Comparison of ENCODE assay signal across 8 cellular contexts in genomic region chr2:69894737-69895136, GRCh38. TPM values are rescaled to one million over a fixed set of nuclear protein-coding genes. Genes with fewer than 3 reads are reported as not detected.
DNase-seq lines count a peak whose midpoint lies in the region; ATAC-seq and TF ChIP-seq lines count a peak whose summit lies in the region.
"Not testable (repeated sequence)": the region's sequence is repeated elsewhere in the genome, so short reads cannot be mapped to it uniquely, and the experiment has no call there.

No MANE protein-coding gene starts in this region.

- not testable (repeated sequence) for ATAC-seq in GM23338, right cardiac atrium

- TF ChIP-seq CTCF in 22Rv1 (IDR thresholded peaks at IDR 0.05); GM23338 (conservative IDR thresholded peaks at IDR 0.05; ENCODE audit: low read depth in 2 of 2); RWPE1 (conservative IDR thresholded peaks at IDR 0.05; ENCODE audit: low read depth): not testable (repeated sequence)

- H2AFZ ChIP-seq in GM23338 = not testable (repeated sequence)

- H3K9me2 ChIP-seq in GM23338 (ENCODE audit: insufficient read depth) = not testable (repeated sequence)

- CTCF ChIA-PET in RWPE1 (lab: Yijun Ruan, JAX) = interaction anchor here (0.7 to 1.7 kb wide), 2 partner anchors 170 to 172 kb away, joined by 3 to 5 read pairs; no protein-coding TSS in a partner anchor
- CTCF ChIA-PET in activated naive CD4-positive, alpha-beta T cell treated with anti-CD3 and anti-CD28 coated beads for 36 hours (lab: Charles Lee) = interaction anchor here (0.6 to 3.0 kb wide), 3 partner anchors 18 to 170 kb away, joined by 3 to 14 read pairs (median 4); no protein-coding TSS in a partner anchor

- H3K9me3 Mint-ChIP-seq in GM23338; activated naive CD4-positive, alpha-beta T cell treated with anti-CD3 and anti-CD28 coated beads for 36 hours: not testable (repeated sequence)

- POLR2A ChIA-PET in RWPE1 (lab: Yijun Ruan, JAX; ENCODE audit: low non-redundant PET) = interaction anchor here (0.6 kb wide), 1 partner anchor 19 kb away, joined by 3 read pairs; no protein-coding TSS in a partner anchor

- not testable (repeated sequence) for DNase-seq in GM23338 (ENCODE audit: low spot score); activated naive CD4-positive, alpha-beta T cell treated with anti-CD3 and anti-CD28 coated beads for 36 hours; right cardiac atrium
- DNase-seq in RWPE1 (ENCODE audit: low spot score) = peak; percentile 13

- H3K27ac ChIP-seq in 22Rv1 = peak overlapping the region; percentile 60; the same call in 1 of the 2 replicates
- H3K27ac ChIP-seq in GM23338 (ENCODE audit: low read depth) = peak overlapping the region; percentile 89; the same call in 1 of the 2 replicates
- H3K27ac ChIP-seq in RWPE1 = peak overlapping the region; percentile 88
- not testable (repeated sequence) for H3K27ac ChIP-seq in duodenal mucosa (ENCODE audit: low read depth, low read length); right cardiac atrium (ENCODE audit: low read length); muscle layer of duodenum (ENCODE audit: low read length)
- H3K27ac ChIP-seq in skin epidermis = peak overlapping the region in 18 of 21 experiments; percentile 70 to 97 (median 90)

- H3K36me3 Mint-ChIP-seq in GM23338 (ENCODE audit: low read depth) = peaks cover 37% of the 10 kb centered on the region
- H3K36me3 Mint-ChIP-seq in activated naive CD4-positive, alpha-beta T cell treated with anti-CD3 and anti-CD28 coated beads for 36 hours (ENCODE audit: low read depth) = peaks cover 19% of the 10 kb centered on the region

- H3K4me1 ChIP-seq in GM23338 (ENCODE audit: insufficient read depth); right cardiac atrium (ENCODE audit: control insufficient read depth, insufficient read depth, low read length): not testable (repeated sequence)
- H3K4me1 ChIP-seq in duodenal mucosa (ENCODE audit: control insufficient read depth in 1 of 2, insufficient read depth in 2 of 2, low read length in 2 of 2) (peaks cover 8 to 10% of the 10 kb centered on the region in 2 donors), muscle layer of duodenum (ENCODE audit: control insufficient read depth in 1 of 2, insufficient read depth in 2 of 2, low read length in 2 of 2) (peaks cover 0 to 13% of the 10 kb centered on the region in 2 donors)

- H4K20me1 ChIP-seq in GM23338 (replicated peaks; ENCODE audit: insufficient read depth) = not testable (repeated sequence)

- H3K4me3 Mint-ChIP-seq in GM23338 = peak overlapping the region; percentile 98
- H3K4me3 Mint-ChIP-seq in activated naive CD4-positive, alpha-beta T cell treated with anti-CD3 and anti-CD28 coated beads for 36 hours = peak overlapping the region; percentile 98

- H3K36me3 ChIP-seq in GM23338 (ENCODE audit: insufficient read depth) (peaks cover 15% of the 10 kb centered on the region; the same call in 1 of the 2 replicates), duodenal mucosa (ENCODE audit: control insufficient read depth in 1 of 2, insufficient read depth in 2 of 2, low read length in 2 of 2) (peaks cover 20 to 31% of the 10 kb centered on the region in 2 donors), muscle layer of duodenum (ENCODE audit: control insufficient read depth in 1 of 2, insufficient read depth in 2 of 2, low read length in 2 of 2) (peaks cover 17 to 30% of the 10 kb centered on the region in 2 donors)

- H3K9ac ChIP-seq in duodenal mucosa (ENCODE audit: low read depth in 1 of 2, low read length in 2 of 2) = peak overlapping the region; percentile 76 to 91

- H3K27me3 ChIP-seq in GM23338 (ENCODE audit: insufficient read depth); duodenal mucosa (ENCODE audit: control insufficient read depth in 1 of 2, insufficient read depth in 2 of 2, low read length in 2 of 2); right cardiac atrium (ENCODE audit: control insufficient read depth, insufficient read depth); muscle layer of duodenum (ENCODE audit: low read depth, low read length): not testable (repeated sequence)

- not testable (repeated sequence) for H3K27ac Mint-ChIP-seq in GM23338
- peak overlapping the region; percentile 97 for H3K27ac Mint-ChIP-seq in activated naive CD4-positive, alpha-beta T cell treated with anti-CD3 and anti-CD28 coated beads for 36 hours

- not testable (repeated sequence) for H3K27me3 Mint-ChIP-seq in GM23338 (ENCODE audit: insufficient read depth, low read depth, poor library complexity); activated naive CD4-positive, alpha-beta T cell treated with anti-CD3 and anti-CD28 coated beads for 36 hours (ENCODE audit: low read depth)

- peak overlapping the region; percentile 92 for H3K4me2 ChIP-seq in GM23338

- 38% methylated on average over 23 of the region's 23 CpGs for WGBS in right cardiac atrium

- H3K4me3 ChIP-seq in GM23338 (peak overlapping the region; percentile 96), duodenal mucosa (ENCODE audit: low read depth in 1 of 2, low read length in 2 of 2) (peak overlapping the region; percentile 80 to 94), right cardiac atrium (ENCODE audit: low read length) (peak overlapping the region; percentile 96), muscle layer of duodenum (ENCODE audit: low read depth in 1 of 2, low read length in 2 of 2) (peak overlapping the region; percentile 93 to 96), skin epidermis (peak overlapping the region; percentile 57 to 90 (median 64))

- not testable (repeated sequence) for H3K4me1 Mint-ChIP-seq in GM23338
- H3K4me1 Mint-ChIP-seq in activated naive CD4-positive, alpha-beta T cell treated with anti-CD3 and anti-CD28 coated beads for 36 hours (ENCODE audit: low read depth) = peaks cover 45% of the 10 kb centered on the region

- H3K9me3 ChIP-seq in duodenal mucosa (ENCODE audit: control insufficient read depth in 1 of 2, low read length in 2 of 2); right cardiac atrium (ENCODE audit: control insufficient read depth, low read length); muscle layer of duodenum (ENCODE audit: control insufficient read depth in 1 of 2, low read length in 2 of 2): not testable (repeated sequence)

- intact Hi-C loops in activated naive CD4-positive, alpha-beta T cell treated with anti-CD3 and anti-CD28 coated beads for 36 hours (cut with micrococcal nuclease) = loop anchor here (5.0 kb wide), 3 partner anchors 152 to 353 kb away; partner anchors contain the start of genes AAK1, ANXA4 and TIA1
- intact Hi-C loops in right cardiac atrium (cut with DNase I) = not testable (repeated sequence)

- H3K79me2 ChIP-seq in GM23338 (replicated peaks; ENCODE audit: insufficient read depth) = peaks cover 29% of the 10 kb centered on the region

- not testable (repeated sequence) for H3F3A ChIP-seq in GM23338 (replicated peaks; ENCODE audit: low read depth)

RNA-seq across cellular contexts. Expression of gene SNRNP27, which starts 1.0 kb away (rescaled TPM):
- total RNA-seq in GM23338 (2014; rRNA removed; shearing (Covaris generic)) = 54.3 and 65.2 TPM in 2 replicates
- polyA plus RNA-seq in GM23338 (2016; fragmentation: Nextera tagmentation; extraction: Ambion mirVana) (133 and 135 TPM in 2 replicates), right cardiac atrium (61.4 TPM)
- 10 to 100 TPM; 56.7 to 64.6 TPM for total RNA-seq in activated naive CD4-positive, alpha-beta T cell treated with anti-CD3 and anti-CD28 coated beads for 36 hours
- total RNA-seq in right cardiac atrium = 10 to 100 TPM; 50.8 to 69.6 (median 57.4) TPM

RNA-seq across cellular contexts. Expression of gene MXD1, which starts 20.2 kb away (rescaled TPM):
- total RNA-seq in GM23338 (2014; rRNA removed; shearing (Covaris generic)) = 1.5 and 1.8 TPM in 2 replicates
- polyA plus RNA-seq in GM23338 (2016; fragmentation: Nextera tagmentation; extraction: Ambion mirVana) = 3.6 and 3.9 TPM in 2 replicates
- total RNA-seq in activated naive CD4-positive, alpha-beta T cell treated with anti-CD3 and anti-CD28 coated beads for 36 hours = 1 to 10 TPM; 7.6 to 9.6 TPM
- total RNA-seq in right cardiac atrium = 1 to 10 TPM; 6.1 to 7.9 (median 6.6) TPM
- 2.7 TPM for polyA plus RNA-seq in right cardiac atrium
